10 cellular contexts compared by ENCODE assay signal in genomic region chr5:149406203-149406978, GRCh38. TPM values are rescaled to one million over a fixed set of nuclear protein-coding genes. Genes with fewer than 3 reads are reported as not detected.
DNase-seq lines count a peak whose midpoint lies in the region; FAIRE-seq lines count a peak whose summit lies in the region.
"Had no signal": no experiment of that assay in that cellular context is flagged by ENCODE, and none has a peak within 500 bp of the region (broad histone marks: within the 10 kb centered on the region; RNA-seq: fewer than 3 reads in every experiment).

No MANE protein-coding gene starts in this region.

- H3K9me3 Mint-ChIP-seq in immature natural killer cell: no peaks in the 10 kb centered on the region
- H3K9me3 Mint-ChIP-seq: activated T-helper 1 cell treated with anti-CD3 and anti-CD28 coated beads, Interleukin-12 subunit alpha, Interleukin-12 subunit beta, Interleukin-2, Interleukin-4 antibody, amounts not matched to agents 30 ng/mL and 10 ng/mL and 1 ng/mL, durations not matched to agents 14 hours and 24 hours and 36 hours had no signal

- DNase-seq in SJSA1 (ENCODE audit: low read depth in 1 of 2, low spot score in 2 of 2): peak; percentile 94 to 96
- DNase-seq in fibroblast of gingiva (ENCODE audit: low read depth): peak; percentile 91
- peak; percentile 90 for DNase-seq in ureter (ENCODE audit: low spot score)
- no peak for DNase-seq in SHP77 (lab: John Stamatoyannopoulos, UW)
- DNase-seq in immature natural killer cell: no peak
- DNase-seq in HTR-8/SVneo (ENCODE audit: insufficient read length, low spot score): no peak
- DNase-seq in inferior parietal cortex (ENCODE audit: extremely low spot score): no peak

- H3K4me3 Mint-ChIP-seq in immature natural killer cell: no peak overlapping the region
- H3K4me3 Mint-ChIP-seq: activated T-helper 1 cell treated with anti-CD3 and anti-CD28 coated beads, Interleukin-12 subunit alpha, Interleukin-12 subunit beta, Interleukin-2, Interleukin-4 antibody, amounts not matched to agents 30 ng/mL and 10 ng/mL and 1 ng/mL, durations not matched to agents 14 hours and 24 hours and 36 hours had no signal

- H3K4me1 ChIP-seq in SJSA1 (replicated peaks) (peaks cover 93% of the 10 kb centered on the region), mucosa of rectum (ENCODE audit: control insufficient read depth in 2 of 2, insufficient read depth in 2 of 2, low read length in 2 of 2) (peaks cover 3 to 4% of the 10 kb centered on the region in 2 donors)

- peaks cover 0 to 4% (median 0%) of the 10 kb centered on the region in 3 donors for H3K27me3 Mint-ChIP-seq in immature natural killer cell (ENCODE audit: low read depth in 3 of 3)

- H3K9ac ChIP-seq in mucosa of rectum (ENCODE audit: low read depth in 1 of 2, low read length in 2 of 2): peak overlapping the region; percentile 76 to 84

- H3K9me3 ChIP-seq in SJSA1 (replicated peaks) (no peaks in the 10 kb centered on the region), mucosa of rectum (ENCODE audit: control insufficient read depth in 2 of 2, low read length in 2 of 2) (no peaks in the 10 kb centered on the region)

- H3K36me3 ChIP-seq in SJSA1: peaks cover 40% of the 10 kb centered on the region
- H3K36me3 ChIP-seq in mucosa of rectum (ENCODE audit: control insufficient read depth in 2 of 2, insufficient read depth in 2 of 2, low read length in 2 of 2): no peaks in the 10 kb centered on the region

- FAIRE-seq in HTR-8/SVneo (lab: Jason Lieb, UNC): no peak
- FAIRE-seq: GM12891 had no signal

- no peaks in the 10 kb centered on the region for H3K4me1 Mint-ChIP-seq in immature natural killer cell

- peak overlapping the region; percentile 89 for H3K27ac ChIP-seq in SJSA1
- H3K27ac ChIP-seq in mucosa of rectum (ENCODE audit: low read depth in 2 of 2, low read length in 2 of 2): peak overlapping the region; percentile 83 to 85

- no peaks in the 10 kb centered on the region for H3K36me3 Mint-ChIP-seq in immature natural killer cell

- H3K27me3 ChIP-seq in SJSA1 (replicated peaks) (no peaks in the 10 kb centered on the region), mucosa of rectum (ENCODE audit: control insufficient read depth in 2 of 2, insufficient read depth in 2 of 2, low read length in 2 of 2) (no peaks in the 10 kb centered on the region)

- H3K27ac Mint-ChIP-seq in immature natural killer cell: no peak overlapping the region
- H3K27ac Mint-ChIP-seq: activated T-helper 1 cell treated with anti-CD3 and anti-CD28 coated beads, Interleukin-12 subunit alpha, Interleukin-12 subunit beta, Interleukin-2, Interleukin-4 antibody, amounts not matched to agents 30 ng/mL and 10 ng/mL and 1 ng/mL, durations not matched to agents 14 hours and 24 hours and 36 hours had no signal

- H3K4me3 ChIP-seq in SJSA1: peak overlapping the region; percentile 52
- peak overlapping the region; percentile 63 to 67 for H3K4me3 ChIP-seq in mucosa of rectum (ENCODE audit: low read length in 2 of 2)

RNA-seq across cellular contexts. Expression of gene IL17B, which starts 27.3 kb away (rescaled TPM):
- total RNA-seq in SJSA1 (2014; rRNA removed; shearing (Covaris generic)): 1.00 TPM in 1 of 2 replicates, not detected in the other
- not detected for total RNA-seq in ureter
- not detected for polyA plus RNA-seq in immature natural killer cell
- total RNA-seq: activated T-helper 1 cell treated with anti-CD3 and anti-CD28 coated beads, Interleukin-12 subunit alpha, Interleukin-12 subunit beta, Interleukin-2, Interleukin-4 antibody, amounts not matched to agents 30 ng/mL and 10 ng/mL and 1 ng/mL, durations not matched to agents 14 hours and 24 hours and 36 hours had no signal

RNA-seq across cellular contexts. Expression of gene PCYOX1L, which starts 48.5 kb away (rescaled TPM):
- total RNA-seq in SJSA1 (2014; rRNA removed; shearing (Covaris generic)): 23.7 and 26.4 TPM in 2 replicates
- total RNA-seq in ureter: 14.7 TPM
- 1 to 10 TPM; 3.7 to 8.7 (median 6.8) TPM for polyA plus RNA-seq in immature natural killer cell

Comparison
In these comparisons a context has a peak if more than half of its experiments do, and no peak if none do; other contexts are left out.
1. DNase-seq: peak in SJSA1 (2 of 2), fibroblast of gingiva (single experiment) and ureter (single experiment); none in SHP77 (0 of 2), immature natural killer cell (0 of 3), HTR-8/SVneo (single experiment) and inferior parietal cortex (single experiment).